In genomic region chr6:52994031-52994788, GRCh38 we compare ENCODE assay signal across 8 cellular contexts. TPM values are rescaled to one million over a fixed set of nuclear protein-coding genes. Genes with fewer than 3 reads are reported as not detected.
A peak's percentile ranks its signal among the peaks of the same experiment; 100 is the strongest.
DNase-seq lines count a peak whose midpoint lies in the region; ATAC-seq and TF ChIP-seq lines count a peak whose summit lies in the region.

No MANE protein-coding gene starts in this region.

- H3K36me3 ChIP-seq in BJ (ENCODE audit: control insufficient read depth, insufficient read depth, low read length): no peaks in the 10 kb centered on the region; the same call in 1 of the 2 replicates

- CTCF ChIA-PET in BJ (lab: Yijun Ruan, JAX): interaction anchor here (0.6 to 3.1 kb wide), 28 partner anchors 10 to 675 kb away, joined by 3 to 17 read pairs (median 4); no protein-coding TSS in a partner anchor

- no peaks in the 10 kb centered on the region for H3K9me3 Mint-ChIP-seq in stimulated activated naive CD8-positive, alpha-beta T cell treated with anti-CD3 and anti-CD28 coated beads, Interleukin-15, amount 100 ng/mL, for 72 hours

- DNase-seq in BJ (ENCODE audit: low read depth): no peak
- DNase-seq in NCI-H748 treated with DMSO at 0.1 percent for 48 hours (lab: John Stamatoyannopoulos, UW): peak; percentile 71
- DNase-seq in cardiac fibroblast (ENCODE audit: low read depth in 2 of 2): peak; percentile 48 to 60
- peak; percentile 38 for DNase-seq in kidney glomerular epithelial cell (lab: John Stamatoyannopoulos, UW)
- no peak for DNase-seq in stimulated activated naive CD8-positive, alpha-beta T cell treated with anti-CD3 and anti-CD28 coated beads, Interleukin-15, amount 100 ng/mL, for 72 hours
- DNase-seq in stimulated activated CD4-positive, alpha-beta T cell treated with anti-CD3 and anti-CD28 coated beads, Interleukin-15, amount 100 ng/mL, for 24 hours: no peak
- no peak for DNase-seq in NCI-H2171 treated with DMSO at 0.1 percent for 48 hours (lab: John Stamatoyannopoulos, UW)

- POLR2A ChIA-PET in BJ (lab: Charles Lee): interaction anchor here (0.7 kb wide), 3 partner anchors 39 to 255 kb away, joined by 3 to 5 read pairs (median 3); no protein-coding TSS in a partner anchor

- H3K4me3 Mint-ChIP-seq in stimulated activated naive CD8-positive, alpha-beta T cell treated with anti-CD3 and anti-CD28 coated beads, Interleukin-15, amount 100 ng/mL, for 72 hours: peak overlapping the region; percentile 87 to 98

- peak overlapping the region; percentile 60 for H3K4me3 ChIP-seq in BJ (ENCODE audit: low read depth, low read length)
- peak overlapping the region; percentile 62 to 77 for H3K4me3 ChIP-seq in cardiac fibroblast (replicated peaks in 1 of 2; ENCODE audit: low read depth in 2 of 2, low read length in 2 of 2)

- H3K27ac Mint-ChIP-seq in stimulated activated naive CD8-positive, alpha-beta T cell treated with anti-CD3 and anti-CD28 coated beads, Interleukin-15, amount 100 ng/mL, for 72 hours: peak overlapping the region; percentile 28 to 88

- H3K4me1 Mint-ChIP-seq in stimulated activated naive CD8-positive, alpha-beta T cell treated with anti-CD3 and anti-CD28 coated beads, Interleukin-15, amount 100 ng/mL, for 72 hours: peaks cover 33% of the 10 kb centered on the region

- H3K27me3 Mint-ChIP-seq in stimulated activated naive CD8-positive, alpha-beta T cell treated with anti-CD3 and anti-CD28 coated beads, Interleukin-15, amount 100 ng/mL, for 72 hours: peaks cover 14% of the 10 kb centered on the region

- H3K27me3 ChIP-seq in BJ (ENCODE audit: control insufficient read depth, insufficient read depth, low read length): no peaks in the 10 kb centered on the region

- peak; percentile 1 for ATAC-seq in GM19372 (IDR thresholded peaks at IDR 0.05; ENCODE audit: low read depth, unreplicated experiment)
- no peak for ATAC-seq in stimulated activated naive CD8-positive, alpha-beta T cell treated with anti-CD3 and anti-CD28 coated beads, Interleukin-15, amount 100 ng/mL, for 72 hours

- no peak for TF ChIP-seq CTCF in BJ (IDR thresholded peaks at IDR 0.05; ENCODE audit: insufficient read depth, low read depth, low read length)
- TF ChIP-seq CTCF in cardiac fibroblast (IDR thresholded peaks at IDR 0.05; ENCODE audit: low read depth, low read length): no peak

RNA-seq across cellular contexts. Expression of gene GSTA4, which starts 0.9 kb away (rescaled TPM):
- polyA plus RNA-seq in BJ (2011; rRNA removed): 20.9 and 35.1 TPM in 2 replicates
- 3.6 and 3.9 TPM in 2 replicates for polyA minus RNA-seq in BJ (2011; rRNA and poly(A)+ RNA removed)

Comparison
In these comparisons a context has a peak if more than half of its experiments do, and no peak if none do; other contexts are left out.
1. DNase-seq: peak in NCI-H748 treated with DMSO at 0.1 percent for 48 hours (single experiment), cardiac fibroblast (2 of 2) and kidney glomerular epithelial cell (single experiment); none in BJ (single experiment), stimulated activated naive CD8-positive, alpha-beta T cell treated with anti-CD3 and anti-CD28 coated beads, Interleukin-15, amount 100 ng/mL, for 72 hours (0 of 2), stimulated activated CD4-positive, alpha-beta T cell treated with anti-CD3 and anti-CD28 coated beads, Interleukin-15, amount 100 ng/mL, for 24 hours (single experiment) and NCI-H2171 treated with DMSO at 0.1 percent for 48 hours (single experiment).